In genomic region chr15:88256261-88257230, GRCh38 we compare ENCODE assay signal across 8 cellular contexts. TPM values are rescaled to one million over a fixed set of nuclear protein-coding genes. Genes with fewer than 3 reads are reported as not detected.
DNase-seq lines count a peak whose midpoint lies in the region; ATAC-seq and TF ChIP-seq lines count a peak whose summit lies in the region.

Gene NTRK3, minus strand, starts transcription at chr15:88256739. Its CDS starts 586 bp downstream, at chr15:88256153.

- DNase-seq in AG09309 (ENCODE audit: low read depth) (no peak), HFFc6 (no peak), adipocyte (ENCODE audit: low read depth) (peak; percentile 33), inferior parietal cortex (ENCODE audit: extremely low spot score) (peak; percentile 52), foreskin keratinocyte (no peak), NCI-H1436 treated with DMSO at 0.1 percent for 48 hours (lab: John Stamatoyannopoulos, UW) (no peak)
- DNase-seq in stimulated activated naive B cell treated with anti-CD40 and anti-IgM and Interleukin-4, amounts not matched to agents 10 μg/mL and 1 μg/mL and 100 μg/mL, for 72 hours: no peak

- peaks cover 34% of the 10 kb centered on the region for H3K27me3 Mint-ChIP-seq in HFFc6 (ENCODE audit: insufficient read depth)
- H3K27me3 Mint-ChIP-seq in stimulated activated naive B cell treated with anti-CD40 and anti-IgM and Interleukin-4, amounts not matched to agents 10 μg/mL and 1 μg/mL and 100 μg/mL, for 72 hours: peaks cover 72 to 93% of the 10 kb centered on the region in 2 donors

- H3K4me1 ChIP-seq in adipocyte (ENCODE audit: control insufficient read depth, insufficient read depth, low read length) (peaks cover 4% of the 10 kb centered on the region), foreskin keratinocyte (no peaks in the 10 kb centered on the region)

- H3K4me3 ChIP-seq in AG09309 (ENCODE audit: control insufficient read depth, low read depth, low read length) (peak within 1 kb of the TSS; percentile 33), adipocyte (ENCODE audit: low read length) (peak within 1 kb of the TSS; percentile 72)

- H3K27ac ChIP-seq in foreskin keratinocyte: no peak within 1 kb of the TSS

- no peak for TF ChIP-seq CTCF in AG09309 (IDR thresholded peaks at IDR 0.05; ENCODE audit: control insufficient read depth, insufficient read depth, low read depth, low read length, missing control alignments)
- no peak for TF ChIP-seq CTCF in HFFc6 (IDR thresholded peaks at IDR 0.05)
- TF ChIP-seq CTCF in foreskin keratinocyte (conservative IDR thresholded peaks at IDR 0.05): no peak

- no peaks in the 10 kb centered on the region for H3K36me3 Mint-ChIP-seq in HFFc6 (ENCODE audit: low read depth)
- H3K36me3 Mint-ChIP-seq in stimulated activated naive B cell treated with anti-CD40 and anti-IgM and Interleukin-4, amounts not matched to agents 10 μg/mL and 1 μg/mL and 100 μg/mL, for 72 hours: no peaks in the 10 kb centered on the region

- H3K27me3 ChIP-seq in adipocyte (replicated peaks; ENCODE audit: control insufficient read depth, insufficient read depth, low read length) (peaks cover 44% of the 10 kb centered on the region), foreskin keratinocyte (peaks cover 60% of the 10 kb centered on the region)

- H3K4me3 Mint-ChIP-seq in HFFc6: peak within 1 kb of the TSS; percentile 80
- peak within 1 kb of the TSS; percentile 77 to 81 for H3K4me3 Mint-ChIP-seq in stimulated activated naive B cell treated with anti-CD40 and anti-IgM and Interleukin-4, amounts not matched to agents 10 μg/mL and 1 μg/mL and 100 μg/mL, for 72 hours

- peaks cover 15% of the 10 kb centered on the region for H3K4me1 Mint-ChIP-seq in HFFc6 (ENCODE audit: low read depth)
- H3K4me1 Mint-ChIP-seq in stimulated activated naive B cell treated with anti-CD40 and anti-IgM and Interleukin-4, amounts not matched to agents 10 μg/mL and 1 μg/mL and 100 μg/mL, for 72 hours: peaks cover 14 to 36% of the 10 kb centered on the region in 2 donors

- H3K9me3 ChIP-seq in adipocyte (ENCODE audit: control insufficient read depth, low read length): no peaks in the 10 kb centered on the region

- H3K9ac ChIP-seq in adipocyte (ENCODE audit: low read length): no peak within 1 kb of the TSS

- ATAC-seq in stimulated activated naive B cell treated with anti-CD40 and anti-IgM and Interleukin-4, amounts not matched to agents 10 μg/mL and 1 μg/mL and 100 μg/mL, for 72 hours (replicated peaks): peak in 1 of 2 donors; percentile 3
- no peak for ATAC-seq in foreskin keratinocyte
- no peak for ATAC-seq in HG03039 (IDR thresholded peaks at IDR 0.05; ENCODE audit: unreplicated experiment)

- H3K9me3 Mint-ChIP-seq in HFFc6: no peaks in the 10 kb centered on the region
- no peaks in the 10 kb centered on the region for H3K9me3 Mint-ChIP-seq in stimulated activated naive B cell treated with anti-CD40 and anti-IgM and Interleukin-4, amounts not matched to agents 10 μg/mL and 1 μg/mL and 100 μg/mL, for 72 hours

- H3K36me3 ChIP-seq in adipocyte (ENCODE audit: control insufficient read depth, insufficient read depth, low read length, severe bottlenecking): no peaks in the 10 kb centered on the region

- H3K27ac Mint-ChIP-seq in HFFc6: no peak within 1 kb of the TSS
- no peak within 1 kb of the TSS for H3K27ac Mint-ChIP-seq in stimulated activated naive B cell treated with anti-CD40 and anti-IgM and Interleukin-4, amounts not matched to agents 10 μg/mL and 1 μg/mL and 100 μg/mL, for 72 hours

RNA-seq across cellular contexts. Expression of gene NTRK3, which starts in this region (rescaled TPM):
- under 1 TPM in 1 of 6 experiments, not detected in 5; 0.02 TPM for total RNA-seq in HFFc6 (2021; fragmentation: NEBNext Ultra II Directional; extraction: Animal tissue kit (Norgen Biotek cat#: 25700))
- total RNA-seq in foreskin keratinocyte: not detected in 2 replicates
- not detected in 2 replicates for polyA plus RNA-seq in foreskin keratinocyte

Comparison
In these comparisons a context has a peak if more than half of its experiments do, and no peak if none do; other contexts are left out.
1. DNase-seq: peak in adipocyte (single experiment) and inferior parietal cortex (single experiment); none in AG09309 (single experiment), HFFc6 (single experiment), stimulated activated naive B cell treated with anti-CD40 and anti-IgM and Interleukin-4, amounts not matched to agents 10 μg/mL and 1 μg/mL and 100 μg/mL, for 72 hours (single experiment), foreskin keratinocyte (0 of 2) and NCI-H1436 treated with DMSO at 0.1 percent for 48 hours (single experiment).